Comparison of ENCODE assay signal across 1 cellular context in genomic region chr17:71546369-71546864, GRCh38.
TF ChIP-seq lines count a peak whose summit lies in the region.

No MANE protein-coding gene starts in this region.

TF ChIP-seq in A549, 52 proteins besides CTCF, POLR2A, EP300 and RAD21 (continued from another document):
- TF ChIP-seq MAX (IDR thresholded peaks at IDR 0.05) = no peak
- TF ChIP-seq CHD4 (IDR thresholded peaks at IDR 0.05; ENCODE audit: borderline replicate concordance) = no peak
- TF ChIP-seq PHF8 (IDR thresholded peaks at IDR 0.05; ENCODE audit: borderline replicate concordance, low read depth) = no peak
- TF ChIP-seq MAFK (IDR thresholded peaks at IDR 0.05; ENCODE audit: partially characterized antibody) = no peak
- no peak for TF ChIP-seq POLR2AphosphoS2 (conservative IDR thresholded peaks at IDR 0.05; ENCODE audit: low read length)
- no peak for TF ChIP-seq HOXA7 (CRISPR knock-in tag; IDR thresholded peaks at IDR 0.05)
- no peak for TF ChIP-seq CBX8 (IDR thresholded peaks at IDR 0.05)
- no peak for TF ChIP-seq HOXB5 (CRISPR knock-in tag; IDR thresholded peaks at IDR 0.05)
- TF ChIP-seq HOXB13 (CRISPR knock-in tag; IDR thresholded peaks at IDR 0.05; ENCODE audit: low read depth) = no peak
- TF ChIP-seq ESRRA (IDR thresholded peaks at IDR 0.05; ENCODE audit: borderline replicate concordance, low read length) = no peak
- TF ChIP-seq SMC3 (IDR thresholded peaks at IDR 0.05) = no peak
